In the genomic region with DNA sequence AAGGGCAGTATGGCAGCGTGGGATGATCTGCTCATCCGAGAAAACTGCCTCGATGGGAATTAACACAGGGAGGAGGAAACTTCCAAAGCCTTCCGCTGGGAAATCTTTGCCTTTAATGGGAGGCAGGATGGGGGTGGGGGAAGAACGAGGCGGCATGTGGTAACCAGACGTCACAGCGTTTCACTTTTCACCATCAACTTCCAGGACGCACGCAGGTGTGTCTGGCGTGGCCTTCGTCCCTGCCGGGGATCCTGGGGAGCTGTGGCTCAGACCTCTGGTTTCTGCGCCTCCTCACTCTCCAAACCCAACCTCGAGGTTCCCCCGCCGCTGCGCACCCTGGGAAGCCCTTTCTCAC, we compare ENCODE assay signal across 8 cellular contexts. TPM values are rescaled to one million over a fixed set of nuclear protein-coding genes. Genes with fewer than 3 reads are reported as not detected.
DNase-seq lines count a peak whose midpoint lies in the region; ATAC-seq lines count a peak whose summit lies in the region.

No MANE protein-coding gene starts in this region.

- peaks cover 14% of the 10 kb centered on the region for H3K4me1 ChIP-seq in stomach smooth muscle (ENCODE audit: control insufficient read depth, insufficient read depth, low read length)

- H3K4me3 ChIP-seq in stomach smooth muscle (ENCODE audit: low read length in 2 of 2), result peak overlapping the region; percentile 84 to 86

- H3K27me3 Mint-ChIP-seq in T-helper 1 cell treated with Interleukin-12 subunit alpha and Interleukin-12 subunit beta and Interleukin-4 antibody, amounts not matched to agents 30 μg/mL and 1 μg/mL, for 36 hours (ENCODE audit: low read depth), result peaks cover 9% of the 10 kb centered on the region
- no peaks in the 10 kb centered on the region for H3K27me3 Mint-ChIP-seq in activated naive CD8-positive, alpha-beta T cell treated with anti-CD3 and anti-CD28 coated beads for 36 hours
- peaks cover 7 to 9% (median 7%) of the 10 kb centered on the region in 3 donors for H3K27me3 Mint-ChIP-seq in immature natural killer cell (ENCODE audit: low read depth in 3 of 3)

- H3K27ac ChIP-seq in stomach smooth muscle (ENCODE audit: low read length), result peak overlapping the region; percentile 18

- H3K4me3 Mint-ChIP-seq in T-helper 1 cell treated with Interleukin-12 subunit alpha and Interleukin-12 subunit beta and Interleukin-4 antibody, amounts not matched to agents 30 μg/mL and 1 μg/mL, for 36 hours, result peak overlapping the region; percentile 94
- peak overlapping the region; percentile 86 for H3K4me3 Mint-ChIP-seq in activated naive CD8-positive, alpha-beta T cell treated with anti-CD3 and anti-CD28 coated beads for 36 hours
- H3K4me3 Mint-ChIP-seq in immature natural killer cell, result peak overlapping the region; percentile 81 to 96 (median 90)

- no peak for DNase-seq in T-helper 1 cell
- DNase-seq in activated naive CD8-positive, alpha-beta T cell treated with anti-CD3 and anti-CD28 coated beads for 36 hours, result no peak
- no peak for DNase-seq in immature natural killer cell
- no peak for DNase-seq in NCI-H446 (lab: John Stamatoyannopoulos, UW)
- DNase-seq in stimulated activated CD4-positive, alpha-beta T cell treated with anti-CD3 and anti-CD28 coated beads, Interleukin-2, amount 100 ng/mL, for 24 hours, result no peak

- H3K9ac ChIP-seq in stomach smooth muscle (ENCODE audit: low read length in 2 of 2), result peak overlapping the region; percentile 65 to 76

- H3K36me3 ChIP-seq in stomach smooth muscle (ENCODE audit: control insufficient read depth in 2 of 2, insufficient read depth in 2 of 2, low read length in 2 of 2), result no peaks in the 10 kb centered on the region

- H3K27ac Mint-ChIP-seq in T-helper 1 cell treated with Interleukin-12 subunit alpha and Interleukin-12 subunit beta and Interleukin-4 antibody, amounts not matched to agents 30 μg/mL and 1 μg/mL, for 36 hours, result peak overlapping the region; percentile 91
- peak overlapping the region; percentile 68 for H3K27ac Mint-ChIP-seq in activated naive CD8-positive, alpha-beta T cell treated with anti-CD3 and anti-CD28 coated beads for 36 hours
- peak overlapping the region; percentile 74 to 97 (median 88) for H3K27ac Mint-ChIP-seq in immature natural killer cell

- H3K27me3 ChIP-seq in stomach smooth muscle (ENCODE audit: control insufficient read depth in 1 of 2, insufficient read depth in 2 of 2, low read length in 2 of 2), result no peaks in the 10 kb centered on the region

- no peaks in the 10 kb centered on the region for H3K9me3 ChIP-seq in stomach smooth muscle (ENCODE audit: control insufficient read depth in 2 of 2, low read length in 2 of 2)

- H3K4me1 Mint-ChIP-seq in T-helper 1 cell treated with Interleukin-12 subunit alpha and Interleukin-12 subunit beta and Interleukin-4 antibody, amounts not matched to agents 30 μg/mL and 1 μg/mL, for 36 hours (ENCODE audit: low read depth), result peaks cover 17% of the 10 kb centered on the region
- H3K4me1 Mint-ChIP-seq in activated naive CD8-positive, alpha-beta T cell treated with anti-CD3 and anti-CD28 coated beads for 36 hours, result peaks cover 14% of the 10 kb centered on the region
- peaks cover 17 to 18% of the 10 kb centered on the region in 2 donors for H3K4me1 Mint-ChIP-seq in immature natural killer cell

- peak; percentile 2 for ATAC-seq in HG03378 (IDR thresholded peaks at IDR 0.05; ENCODE audit: unreplicated experiment)

- H3K36me3 Mint-ChIP-seq in T-helper 1 cell treated with Interleukin-12 subunit alpha and Interleukin-12 subunit beta and Interleukin-4 antibody, amounts not matched to agents 30 μg/mL and 1 μg/mL, for 36 hours (ENCODE audit: low read depth), result no peaks in the 10 kb centered on the region
- H3K36me3 Mint-ChIP-seq in activated naive CD8-positive, alpha-beta T cell treated with anti-CD3 and anti-CD28 coated beads for 36 hours, result no peaks in the 10 kb centered on the region
- H3K36me3 Mint-ChIP-seq in immature natural killer cell, result no peaks in the 10 kb centered on the region

- no peaks in the 10 kb centered on the region for H3K9me3 Mint-ChIP-seq in T-helper 1 cell treated with Interleukin-12 subunit alpha and Interleukin-12 subunit beta and Interleukin-4 antibody, amounts not matched to agents 30 μg/mL and 1 μg/mL, for 36 hours
- no peaks in the 10 kb centered on the region for H3K9me3 Mint-ChIP-seq in activated naive CD8-positive, alpha-beta T cell treated with anti-CD3 and anti-CD28 coated beads for 36 hours
- no peaks in the 10 kb centered on the region for H3K9me3 Mint-ChIP-seq in immature natural killer cell

RNA-seq across cellular contexts. Expression of a gene that starts 0.3 kb away (rescaled TPM):
- total RNA-seq in activated naive CD8-positive, alpha-beta T cell treated with anti-CD3 and anti-CD28 coated beads for 36 hours, result under 1 TPM in 1 of 2 experiments, not detected in 1; 0.32 TPM
- under 1 TPM in 1 of 3 donors, not detected in 2; 0.37 TPM for polyA plus RNA-seq in immature natural killer cell

RNA-seq across cellular contexts. Expression of a gene that starts 17.9 kb away (rescaled TPM):
- total RNA-seq in activated naive CD8-positive, alpha-beta T cell treated with anti-CD3 and anti-CD28 coated beads for 36 hours, result 10 to 100 TPM; 15.7 to 17.5 TPM
- polyA plus RNA-seq in immature natural killer cell, result 1 to 10 TPM in 2 of 3 donors, under 1 TPM in 1; 0.09 to 6.3 (median 3.0) TPM
